In genomic region chr15:101651753-101652097, GRCh38 we compare ENCODE assay signal across 8 cellular contexts. TPM values are rescaled to one million over a fixed set of nuclear protein-coding genes. Genes with fewer than 3 reads are reported as not detected.
A peak's percentile ranks its signal among the peaks of the same experiment; 100 is the strongest.
DNase-seq lines count a peak whose midpoint lies in the region; ATAC-seq, FAIRE-seq and TF ChIP-seq lines count a peak whose summit lies in the region.

No MANE protein-coding gene starts in this region.

- H3K27me3 ChIP-seq in bronchial epithelial cell (ENCODE audit: control insufficient read depth, insufficient read depth, low read length) (no peaks in the 10 kb centered on the region), liver (ENCODE audit: control insufficient read depth in 4 of 4, insufficient read depth in 4 of 4, low read length in 3 of 4) (no peaks in the 10 kb centered on the region), testis (no peaks in the 10 kb centered on the region)

- DNase-seq in NCI-H82 (lab: John Stamatoyannopoulos, UW) (peak; percentile 65), NCI-H82 treated with DMSO at 0.1 percent for 48 hours (lab: John Stamatoyannopoulos, UW; ENCODE audit: unreplicated experiment) (no peak), NOMO-1 treated with dmso at 0.1 percent for 144 hours (lab: John Stamatoyannopoulos, UW; ENCODE audit: unreplicated experiment) (peak; percentile 56), bronchial epithelial cell (ENCODE audit: low read depth) (no peak), testis (peak; percentile 57), erythroblast (lab: John Stamatoyannopoulos, UW) (no peak)

- H3K9me3 ChIP-seq in liver (ENCODE audit: control insufficient read depth in 4 of 4, low read length in 3 of 4) (no peaks in the 10 kb centered on the region), testis (no peaks in the 10 kb centered on the region)

- peak; percentile 53 for ATAC-seq in HG02642 (IDR thresholded peaks at IDR 0.05; ENCODE audit: poor library complexity, unreplicated experiment)

- TF ChIP-seq POLR2A in testis (IDR thresholded peaks at IDR 0.05), result no peak
- TF ChIP-seq POLR2A in erythroblast (IDR thresholded peaks at IDR 0.05; ENCODE audit: low read length), result no peak

- H3K36me3 ChIP-seq in bronchial epithelial cell (ENCODE audit: control insufficient read depth, insufficient read depth, low read length) (peaks cover 5% of the 10 kb centered on the region), liver (ENCODE audit: control insufficient read depth in 4 of 4, insufficient read depth in 3 of 4, low read depth in 1 of 4, low read length in 3 of 4) (peaks cover 2 to 8% (median 4%) of the 10 kb centered on the region in 4 donors), testis (ENCODE audit: low read depth, missing control alignments) (no peaks in the 10 kb centered on the region)

- H3K27ac ChIP-seq in liver (ENCODE audit: low read depth in 1 of 2, low read length in 2 of 2), result peak overlapping the region; percentile 91 to 97
- H3K27ac ChIP-seq in testis, result peak overlapping the region; percentile 89 to 92

- WGBS in liver, result under 1% methylated on average over 28 of the region's 28 CpGs
- WGBS in testis, 2 donors, result 0% methylated on average over 10 to 28 of the region's 28 CpGs

- TF ChIP-seq CTCF in bronchial epithelial cell (IDR thresholded peaks at IDR 0.05; ENCODE audit: insufficient read depth, low read length, severe bottlenecking) (no peak), liver (IDR thresholded peaks at IDR 0.05; ENCODE audit: low read depth, low read length, missing input control) (no peak), testis (IDR thresholded peaks at IDR 0.05) (no peak)

- peak overlapping the region; percentile 91 to 92 for H3K9ac ChIP-seq in liver (ENCODE audit: low read depth in 1 of 2, low read length in 2 of 2)

- intact Hi-C loops in testis (cut with DNase I; ENCODE audit: low total_unique reads), result no loop called here

- peak overlapping the region; percentile 96 for H3K4me3 ChIP-seq in bronchial epithelial cell (ENCODE audit: low read depth, low read length)
- H3K4me3 ChIP-seq in liver (ENCODE audit: low read depth in 1 of 3, low read length in 3 of 3), result peak overlapping the region; percentile 77 to 99 (median 92)
- peak overlapping the region; percentile 80 to 89 for H3K4me3 ChIP-seq in testis

- no peak for FAIRE-seq in bronchial epithelial cell (lab: Jason Lieb, UNC)

- TF ChIP-seq RAD21 in liver (IDR thresholded peaks at IDR 0.05), result no peak

- H3K4me1 ChIP-seq in liver (ENCODE audit: control insufficient read depth in 4 of 4, insufficient read depth in 4 of 4, low read length in 3 of 4) (peaks cover 9 to 31% (median 23%) of the 10 kb centered on the region in 4 donors), testis (peaks cover 17% of the 10 kb centered on the region)

TF ChIP-seq in liver, 16 proteins besides CTCF, POLR2A, EP300 and RAD21:
- TF ChIP-seq TAF1 (conservative IDR thresholded peaks at IDR 0.05) (no peak), MAX (IDR thresholded peaks at IDR 0.05) (no peak), HNF4G (IDR thresholded peaks at IDR 0.05) (no peak), ZBTB33 (IDR thresholded peaks at IDR 0.05) (no peak), FOXA2 (IDR thresholded peaks at IDR 0.05) (no peak), HNF4A (conservative IDR thresholded peaks at IDR 0.05) (no peak)

RNA-seq across cellular contexts. Expression of gene TM2D3, which starts 0.5 kb away (rescaled TPM):
- 21.6 and 23.0 TPM in 2 replicates for total RNA-seq in bronchial epithelial cell
- 10 to 100 TPM; 22.0 to 32.6 TPM for total RNA-seq in liver
- 10 to 100 TPM; 43.2 to 44.1 TPM for polyA plus RNA-seq in liver
- 10 to 100 TPM; 60.2 to 69.9 TPM for total RNA-seq in testis
- polyA plus RNA-seq in testis (ENCODE audit: insufficient read depth, low read depth, low replicate concordance), result 69.5 TPM

Comparison
In these comparisons a context has a peak if more than half of its experiments do, and no peak if none do; other contexts are left out.
1. DNase-seq: peak in NCI-H82 (single experiment), NOMO-1 treated with dmso at 0.1 percent for 144 hours (single experiment) and testis (single experiment); none in NCI-H82 treated with DMSO at 0.1 percent for 48 hours (single experiment), bronchial epithelial cell (single experiment) and erythroblast (0 of 2).
2. Peak in every context shown above with its lines, with median percentiles within 50 percentile points of each other: H3K4me3 ChIP-seq.